In genomic region chr3:194617827-194618226, GRCh38 we compare ENCODE assay signal across 19 cellular contexts. TPM values are rescaled to one million over a fixed set of nuclear protein-coding genes. Genes with fewer than 3 reads are reported as not detected.
DNase-seq lines count a peak whose midpoint lies in the region; ATAC-seq, FAIRE-seq and TF ChIP-seq lines count a peak whose summit lies in the region.
"Had no signal": no experiment of that assay in that cellular context is flagged by ENCODE, and none has a peak within 500 bp of the region (broad histone marks: within the 10 kb centered on the region; RNA-seq: fewer than 3 reads in every experiment).

No MANE protein-coding gene starts in this region.

- intact Hi-C loops in activated CD4-positive, alpha-beta T cell treated with anti-CD3 and anti-CD28 coated beads for 36 hours (cut with DNase I, micrococcal nuclease): no loop called here
- intact Hi-C loops in activated CD4-positive, alpha-beta T cell treated with anti-CD3 and anti-CD28 coated beads, Interleukin-2, amount 10 ng/mL, durations not matched to agents 24 days and 14 days (cut with micrococcal nuclease): no loop called here

- no peaks in the 10 kb centered on the region for H3K36me3 ChIP-seq in bronchial epithelial cell (ENCODE audit: control insufficient read depth, insufficient read depth, low read length)
- H3K36me3 ChIP-seq in neural progenitor cell: no peaks in the 10 kb centered on the region
- H3K36me3 ChIP-seq: gastroesophageal sphincter, prostate gland had no signal

- FAIRE-seq in bronchial epithelial cell (lab: Jason Lieb, UNC): no peak

- no peaks in the 10 kb centered on the region for H3K4me1 Mint-ChIP-seq in activated CD4-positive, alpha-beta T cell treated with anti-CD3 and anti-CD28 coated beads for 36 hours
- H3K4me1 Mint-ChIP-seq in activated CD4-positive, alpha-beta T cell treated with anti-CD3 and anti-CD28 coated beads, Interleukin-2, amount 10 ng/mL, durations not matched to agents 24 days and 14 days: no peaks in the 10 kb centered on the region
- peaks cover 2% of the 10 kb centered on the region for H3K4me1 Mint-ChIP-seq in neural progenitor cell
- H3K4me1 Mint-ChIP-seq: activated naive CD4-positive, alpha-beta T cell treated with anti-CD3 and anti-CD28 coated beads, Interleukin-2, amount 10 ng/mL, durations not matched to agents 7 days and 5 days; natural killer cell had no signal

- H3K9me3 Mint-ChIP-seq in activated CD4-positive, alpha-beta T cell treated with anti-CD3 and anti-CD28 coated beads for 36 hours (ENCODE audit: low read depth): no peaks in the 10 kb centered on the region
- H3K9me3 Mint-ChIP-seq in activated CD4-positive, alpha-beta T cell treated with anti-CD3 and anti-CD28 coated beads, Interleukin-2, amount 10 ng/mL, durations not matched to agents 24 days and 14 days: no peaks in the 10 kb centered on the region
- no peaks in the 10 kb centered on the region for H3K9me3 Mint-ChIP-seq in neural progenitor cell
- H3K9me3 Mint-ChIP-seq: activated naive CD4-positive, alpha-beta T cell treated with anti-CD3 and anti-CD28 coated beads, Interleukin-2, amount 10 ng/mL, durations not matched to agents 7 days and 5 days; CD8-positive, alpha-beta T cell; natural killer cell; T-helper 1 cell treated with Interleukin-12 subunit alpha and Interleukin-12 subunit beta and Interleukin-4 antibody, amounts not matched to agents 30 μg/mL and 1 μg/mL, for 36 hours had no signal

- CTCF ChIA-PET in activated CD4-positive, alpha-beta T cell treated with anti-CD3 and anti-CD28 coated beads for 36 hours (lab: Charles Lee): no interaction called here

- no peaks in the 10 kb centered on the region for H3F3A ChIP-seq in neural progenitor cell (ENCODE audit: low read depth)

- ATAC-seq in activated CD4-positive, alpha-beta T cell treated with anti-CD3 and anti-CD28 coated beads for 36 hours: no peak
- ATAC-seq: CD8-positive, alpha-beta T cell; gastroesophageal sphincter; natural killer cell; stimulated activated naive CD8-positive, alpha-beta T cell treated with anti-CD3 and anti-CD28 coated beads, Interleukin-15, Interleukin-2, amounts not matched to agents 100 U/mL and 50 U/mL, for 24 hours had no signal

- H3K27me3 Mint-ChIP-seq in activated CD4-positive, alpha-beta T cell treated with anti-CD3 and anti-CD28 coated beads for 36 hours: no peaks in the 10 kb centered on the region
- H3K27me3 Mint-ChIP-seq in activated CD4-positive, alpha-beta T cell treated with anti-CD3 and anti-CD28 coated beads, Interleukin-2, amount 10 ng/mL, durations not matched to agents 24 days and 14 days: no peaks in the 10 kb centered on the region
- H3K27me3 Mint-ChIP-seq in neural progenitor cell (ENCODE audit: insufficient read depth, low read depth): peaks cover 5% of the 10 kb centered on the region
- H3K27me3 Mint-ChIP-seq: activated naive CD4-positive, alpha-beta T cell treated with anti-CD3 and anti-CD28 coated beads, Interleukin-2, amount 10 ng/mL, durations not matched to agents 7 days and 5 days had no signal

- H3K27ac ChIP-seq in neural progenitor cell: peak overlapping the region; percentile 29
- H3K27ac ChIP-seq: gastroesophageal sphincter, prostate gland had no signal

- no peak overlapping the region for H3K27ac Mint-ChIP-seq in activated CD4-positive, alpha-beta T cell treated with anti-CD3 and anti-CD28 coated beads for 36 hours
- no peak overlapping the region for H3K27ac Mint-ChIP-seq in activated CD4-positive, alpha-beta T cell treated with anti-CD3 and anti-CD28 coated beads, Interleukin-2, amount 10 ng/mL, durations not matched to agents 24 days and 14 days
- no peak overlapping the region for H3K27ac Mint-ChIP-seq in neural progenitor cell
- H3K27ac Mint-ChIP-seq: activated naive CD4-positive, alpha-beta T cell treated with anti-CD3 and anti-CD28 coated beads, Interleukin-2, amount 10 ng/mL, durations not matched to agents 7 days and 5 days; CD8-positive, alpha-beta T cell; natural killer cell; T-helper 1 cell treated with Interleukin-12 subunit alpha and Interleukin-12 subunit beta and Interleukin-4 antibody, amounts not matched to agents 30 μg/mL and 1 μg/mL, for 36 hours had no signal

- H3K4me3 Mint-ChIP-seq in activated CD4-positive, alpha-beta T cell treated with anti-CD3 and anti-CD28 coated beads for 36 hours: no peak overlapping the region
- H3K4me3 Mint-ChIP-seq in activated CD4-positive, alpha-beta T cell treated with anti-CD3 and anti-CD28 coated beads, Interleukin-2, amount 10 ng/mL, durations not matched to agents 24 days and 14 days: no peak overlapping the region
- peak overlapping the region; percentile 3 for H3K4me3 Mint-ChIP-seq in neural progenitor cell
- H3K4me3 Mint-ChIP-seq: activated naive CD4-positive, alpha-beta T cell treated with anti-CD3 and anti-CD28 coated beads, Interleukin-2, amount 10 ng/mL, durations not matched to agents 7 days and 5 days; CD8-positive, alpha-beta T cell; natural killer cell; T-helper 1 cell treated with Interleukin-12 subunit alpha and Interleukin-12 subunit beta and Interleukin-4 antibody, amounts not matched to agents 30 μg/mL and 1 μg/mL, for 36 hours had no signal

- POLR2A ChIA-PET in activated CD4-positive, alpha-beta T cell treated with anti-CD3 and anti-CD28 coated beads for 36 hours (lab: Charles Lee): no interaction called here

- H3K4me2 ChIP-seq in neural progenitor cell: no peak overlapping the region

- no peaks in the 10 kb centered on the region for H3K79me2 ChIP-seq in neural progenitor cell (ENCODE audit: low read depth)

- no peaks in the 10 kb centered on the region for H3K36me3 Mint-ChIP-seq in activated CD4-positive, alpha-beta T cell treated with anti-CD3 and anti-CD28 coated beads for 36 hours (ENCODE audit: low read depth)
- H3K36me3 Mint-ChIP-seq in activated CD4-positive, alpha-beta T cell treated with anti-CD3 and anti-CD28 coated beads, Interleukin-2, amount 10 ng/mL, durations not matched to agents 24 days and 14 days (ENCODE audit: low read depth): no peaks in the 10 kb centered on the region
- H3K36me3 Mint-ChIP-seq in neural progenitor cell: peaks cover 9% of the 10 kb centered on the region
- H3K36me3 Mint-ChIP-seq: activated naive CD4-positive, alpha-beta T cell treated with anti-CD3 and anti-CD28 coated beads, Interleukin-2, amount 10 ng/mL, durations not matched to agents 7 days and 5 days; CD8-positive, alpha-beta T cell; natural killer cell had no signal

- no peaks in the 10 kb centered on the region for H3K4me1 ChIP-seq in neural progenitor cell
- H3K4me1 ChIP-seq: gastroesophageal sphincter, prostate gland had no signal

- H3K9me3 ChIP-seq in neural progenitor cell (ENCODE audit: low read depth): no peaks in the 10 kb centered on the region
- H3K9me3 ChIP-seq: gastroesophageal sphincter, prostate gland had no signal

- H3K27me3 ChIP-seq in bronchial epithelial cell (ENCODE audit: control insufficient read depth, insufficient read depth, low read length): no peaks in the 10 kb centered on the region
- no peaks in the 10 kb centered on the region for H3K27me3 ChIP-seq in neural progenitor cell
- H3K27me3 ChIP-seq: gastroesophageal sphincter had no signal

- H2AFZ ChIP-seq in neural progenitor cell (replicated peaks): no peak overlapping the region

- DNase-seq in activated CD4-positive, alpha-beta T cell treated with anti-CD3 and anti-CD28 coated beads for 36 hours: peak; percentile 15
- no peak for DNase-seq in activated CD4-positive, alpha-beta T cell treated with anti-CD3 and anti-CD28 coated beads, Interleukin-2, amount 10 ng/mL, durations not matched to agents 24 days and 14 days
- DNase-seq in NCI-H69 (lab: John Stamatoyannopoulos, UW): peak; percentile 59
- peak; percentile 24 for DNase-seq in bronchial epithelial cell (ENCODE audit: low read depth)
- no peak for DNase-seq in neural progenitor cell (ENCODE audit: low spot score)
- DNase-seq in cortex of kidney (lab: John Stamatoyannopoulos, UW): no peak
- no peak for DNase-seq in C1 segment of cervical spinal cord (lab: John Stamatoyannopoulos, UW)
- no peak for DNase-seq in UCSD-AML1 (lab: John Stamatoyannopoulos, UW; ENCODE audit: unreplicated experiment)
- DNase-seq: activated CD4-positive, CD25-positive, alpha-beta regulatory T cell treated with anti-CD3 and anti-CD28 coated beads, Interleukin-2, amount 50 U/mL, for 72 hours; activated naive CD4-positive, alpha-beta T cell treated with anti-CD3 and anti-CD28 coated beads, Interleukin-2, amount 10 ng/mL, durations not matched to agents 7 days and 5 days; CD8-positive, alpha-beta T cell; effector memory CD4-positive, alpha-beta T cell; natural killer cell; NCI-H187 treated with DMSO at 0.1 percent for 48 hours; NCI-H526; stimulated activated naive CD8-positive, alpha-beta T cell treated with anti-CD3 and anti-CD28 coated beads, Interleukin-15, Interleukin-2, amounts not matched to agents 100 U/mL and 50 U/mL, for 24 hours had no signal

- H4K20me1 ChIP-seq in neural progenitor cell (ENCODE audit: low read depth): no peaks in the 10 kb centered on the region

- no peak overlapping the region for H3K9ac ChIP-seq in neural progenitor cell

- no peak for TF ChIP-seq CTCF in bronchial epithelial cell (IDR thresholded peaks at IDR 0.05; ENCODE audit: insufficient read depth, low read length, severe bottlenecking)
- TF ChIP-seq CTCF in neural progenitor cell (IDR thresholded peaks at IDR 0.05): no peak

- H3K4me3 ChIP-seq in bronchial epithelial cell (ENCODE audit: low read depth, low read length): no peak overlapping the region
- H3K4me3 ChIP-seq in neural progenitor cell: no peak overlapping the region
- H3K4me3 ChIP-seq: gastroesophageal sphincter, prostate gland had no signal

RNA-seq across cellular contexts. Expression of gene TMEM44, which starts 15.4 kb away (rescaled TPM):
- total RNA-seq in activated CD4-positive, alpha-beta T cell treated with anti-CD3 and anti-CD28 coated beads for 36 hours: 1 to 10 TPM; 3.7 to 4.7 TPM
- total RNA-seq in activated CD4-positive, alpha-beta T cell treated with anti-CD3 and anti-CD28 coated beads, Interleukin-2, amount 10 ng/mL, durations not matched to agents 24 days and 14 days: 2.4 and 2.8 TPM in 2 replicates
- total RNA-seq in bronchial epithelial cell: 8.4 and 9.0 TPM in 2 replicates
- total RNA-seq in neural progenitor cell (ENCODE audit: low replicate concordance): 10.4 and 25.7 TPM in 2 replicates

RNA-seq across cellular contexts. Expression of gene LSG1, which starts 54.2 kb away (rescaled TPM):
- 10 to 100 TPM; 41.4 to 43.9 TPM for total RNA-seq in activated CD4-positive, alpha-beta T cell treated with anti-CD3 and anti-CD28 coated beads for 36 hours
- 59.0 and 60.2 TPM in 2 replicates for total RNA-seq in activated CD4-positive, alpha-beta T cell treated with anti-CD3 and anti-CD28 coated beads, Interleukin-2, amount 10 ng/mL, durations not matched to agents 24 days and 14 days
- 36.2 and 50.3 TPM in 2 replicates for total RNA-seq in bronchial epithelial cell
- total RNA-seq in neural progenitor cell (ENCODE audit: low replicate concordance): 31.0 and 41.2 TPM in 2 replicates

Comparison
In these comparisons a context has a peak if more than half of its experiments do, and no peak if none do; other contexts are left out.
1. DNase-seq: peak in activated CD4-positive, alpha-beta T cell treated with anti-CD3 and anti-CD28 coated beads for 36 hours (single experiment), NCI-H69 (single experiment) and bronchial epithelial cell (single experiment); none in activated CD4-positive, alpha-beta T cell treated with anti-CD3 and anti-CD28 coated beads, Interleukin-2, amount 10 ng/mL, durations not matched to agents 24 days and 14 days (single experiment), neural progenitor cell (single experiment), cortex of kidney (single experiment), C1 segment of cervical spinal cord (0 of 14) and UCSD-AML1 (single experiment).